In genomic region chr3:24377218-24377993, GRCh38 we compare ENCODE assay signal across 1 cellular context.
TF ChIP-seq lines count a peak whose summit lies in the region.

No MANE protein-coding gene starts in this region.

TF ChIP-seq in K562, 482 proteins besides CTCF, POLR2A, EP300 and RAD21 (continued from another document):
- TF ChIP-seq TCF15 (CRISPR knock-in tag; IDR thresholded peaks at IDR 0.05) (no peak), RBM15 (IDR thresholded peaks at IDR 0.05; ENCODE audit: insufficient read depth, low read length) (no peak), USF1 (CRISPR knock-in tag; IDR thresholded peaks at IDR 0.05) (0 out of 2 replicates have a peak, but pooled peaks have one; percentile 27), RBM25 (IDR thresholded peaks at IDR 0.05; ENCODE audit: low read depth, low read length, severe bottlenecking) (no peak), E2F8 (IDR thresholded peaks at IDR 0.05; ENCODE audit: low read depth, partially characterized antibody) (no peak), ZNF592 (IDR thresholded peaks at IDR 0.05) (peak; percentile 40; the same call in 1 of the 2 replicates), ZNF121 (CRISPR knock-in tag; conservative IDR thresholded peaks at IDR 0.05) (no peak), CEBPB (tag; IDR thresholded peaks at IDR 0.05) (0 out of 2 replicates have a peak, but pooled peaks have one; percentile 24), HOMEZ (CRISPR knock-in tag; IDR thresholded peaks at IDR 0.05) (no peak), GABPB2 (CRISPR knock-in tag; conservative IDR thresholded peaks at IDR 0.05) (no peak), ZSCAN29 (IDR thresholded peaks at IDR 0.05) (no peak), MAZ (CRISPR knock-in tag; conservative IDR thresholded peaks at IDR 0.05 in 1 of 2, IDR thresholded peaks at IDR 0.05 in 1 of 2) (no peak), RBBP5 (IDR thresholded peaks at IDR 0.05; ENCODE audit: borderline replicate concordance, insufficient read depth, low read length, poor library complexity, severe bottlenecking) (no peak), ZEB2 (IDR thresholded peaks at IDR 0.05) (no peak), KDM5B (IDR thresholded peaks at IDR 0.05; ENCODE audit: insufficient replicate concordance, low read depth, low read length) (no peak), ARID3A (IDR thresholded peaks at IDR 0.05; ENCODE audit: borderline replicate concordance, low read depth, low read length) (no peak), CREM (IDR thresholded peaks at IDR 0.05; ENCODE audit: low read depth) (peak; percentile 41; the same call in 1 of the 2 replicates), PTBP1 (IDR thresholded peaks at IDR 0.05; ENCODE audit: low read depth, low read length) (no peak), ATF3 (IDR thresholded peaks at IDR 0.05) (0 out of 2 replicates have a peak, but pooled peaks have one; percentile 16), ATF3 (CRISPR knock-in tag; conservative IDR thresholded peaks at IDR 0.05) (no peak), TBL1XR1 (IDR thresholded peaks at IDR 0.05; ENCODE audit: low read length in 2 of 2) (no peak), ARNT (IDR thresholded peaks at IDR 0.05) (no peak), ZNF354B (CRISPR knock-in tag; IDR thresholded peaks at IDR 0.05) (no peak), KAT7 (CRISPR knock-in tag; IDR thresholded peaks at IDR 0.05; ENCODE audit: borderline replicate concordance) (no peak), SMARCC2 (IDR thresholded peaks at IDR 0.05; ENCODE audit: low read depth) (no peak), ZNF830 (CRISPR knock-in tag; IDR thresholded peaks at IDR 0.05) (no peak), FOXK1 (CRISPR knock-in tag; IDR thresholded peaks at IDR 0.05; ENCODE audit: borderline replicate concordance) (no peak), PTRF (tag; IDR thresholded peaks at IDR 0.05) (no peak), NUFIP1 (IDR thresholded peaks at IDR 0.05; ENCODE audit: partially characterized antibody) (no peak), KDM4B (IDR thresholded peaks at IDR 0.05; ENCODE audit: borderline replicate concordance in 2 of 2, low read depth in 1 of 2) (no peak), CBFA2T2 (conservative IDR thresholded peaks at IDR 0.05) (no peak), MXD1 (CRISPR knock-in tag; IDR thresholded peaks at IDR 0.05; ENCODE audit: borderline replicate concordance, poor library complexity, severe bottlenecking) (no peak), THRAP3 (IDR thresholded peaks at IDR 0.05; ENCODE audit: borderline replicate concordance) (no peak), TCFL5 (CRISPR knock-in tag; conservative IDR thresholded peaks at IDR 0.05) (no peak), RB1 (IDR thresholded peaks at IDR 0.05; ENCODE audit: low read depth) (no peak)
